Comparison of ENCODE assay signal across 1 cellular context in the genomic region with DNA sequence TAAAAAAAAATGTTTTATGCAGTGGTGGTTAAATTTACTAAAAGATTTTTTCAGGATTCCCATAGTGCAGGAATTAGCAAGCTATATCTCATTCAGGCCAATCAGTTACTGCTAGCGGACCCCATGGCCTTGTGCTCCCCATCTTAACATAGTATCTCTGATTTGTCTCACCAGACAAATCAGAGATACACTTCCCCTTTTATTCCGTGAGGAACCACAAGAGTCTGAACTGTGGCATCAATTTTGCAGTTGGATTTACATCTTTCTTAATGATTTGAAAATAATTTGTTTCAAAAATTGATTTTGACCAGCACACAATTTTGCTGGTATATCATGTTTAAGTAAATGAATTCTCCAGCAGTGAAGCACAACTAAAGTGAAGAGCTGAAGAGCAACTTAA.
A peak's percentile ranks its signal among the peaks of the same experiment; 100 is the strongest.
TF ChIP-seq lines count a peak whose summit lies in the region.

No MANE protein-coding gene starts in this region.

TF ChIP-seq in K562, 482 proteins besides CTCF, POLR2A, EP300 and RAD21:
- no peak for TF ChIP-seq MYC (IDR thresholded peaks at IDR 0.05; ENCODE audit: low read depth, low read length)
- TF ChIP-seq MYC (CRISPR knock-in tag; IDR thresholded peaks at IDR 0.05; ENCODE audit: borderline replicate concordance, low read depth), result no peak
- peak; percentile 84 for TF ChIP-seq SPI1 (IDR thresholded peaks at IDR 0.05; ENCODE audit: borderline replicate concordance, low read depth, low read length)
- TF ChIP-seq ZNF282 (CRISPR knock-in tag; IDR thresholded peaks at IDR 0.05), result no peak
- TF ChIP-seq, protein P1, sequence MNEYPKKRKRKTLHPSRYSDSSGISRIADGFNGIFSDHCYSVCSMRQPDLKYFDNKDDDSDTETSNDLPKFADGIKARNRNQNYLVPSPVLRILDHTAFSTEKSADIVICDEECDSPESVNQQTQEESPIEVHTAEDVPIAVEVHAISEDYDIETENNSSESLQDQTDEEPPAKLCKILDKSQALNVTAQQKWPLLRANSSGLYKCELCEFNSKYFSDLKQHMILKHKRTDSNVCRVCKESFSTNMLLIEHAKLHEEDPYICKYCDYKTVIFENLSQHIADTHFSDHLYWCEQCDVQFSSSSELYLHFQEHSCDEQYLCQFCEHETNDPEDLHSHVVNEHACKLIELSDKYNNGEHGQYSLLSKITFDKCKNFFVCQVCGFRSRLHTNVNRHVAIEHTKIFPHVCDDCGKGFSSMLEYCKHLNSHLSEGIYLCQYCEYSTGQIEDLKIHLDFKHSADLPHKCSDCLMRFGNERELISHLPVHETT (CRISPR knock-in tag; conservative IDR thresholded peaks at IDR 0.05 in 1 of 2, IDR thresholded peaks at IDR 0.05 in 1 of 2), result no peak
- TF ChIP-seq BCL6 (CRISPR knock-in tag; IDR thresholded peaks at IDR 0.05), result no peak
- TF ChIP-seq BACH1 (tag; IDR thresholded peaks at IDR 0.05), result no peak
- TF ChIP-seq STAT5B (CRISPR knock-in tag; IDR thresholded peaks at IDR 0.05), result no peak
- TF ChIP-seq CTBP1 (IDR thresholded peaks at IDR 0.05; ENCODE audit: borderline replicate concordance), result no peak
